Comparison of ENCODE assay signal across 9 cellular contexts in genomic region chrX:25288676-25289075, GRCh38.
"Had no signal": no experiment of that assay in that cellular context is flagged by ENCODE, and none has a peak within 500 bp of the region (broad histone marks: within the 10 kb centered on the region; RNA-seq: fewer than 3 reads in every experiment).

No MANE protein-coding gene starts in this region.

- H3K27ac Mint-ChIP-seq: HFFc6 had no signal

- H3K27ac ChIP-seq: GM23248, HL-60 had no signal

- H3K9me3 ChIP-seq: HAP-1 had no signal

- H3K4me1 ChIP-seq: HAP-1 had no signal

- H3K4me3 Mint-ChIP-seq: HFFc6 had no signal

- H2AFZ ChIP-seq: GM23248 had no signal

- ATAC-seq: HCT116, K562 had no signal

- DNase-seq: GM23248, GOT3, H7, HFFc6, IMR-90 had no signal

- H3K36me3 ChIP-seq: HAP-1 had no signal

- FAIRE-seq: K562 had no signal

- H3K9ac ChIP-seq: GM23248 had no signal

- H3K4me3 ChIP-seq: GM23248, HAP-1, K562 had no signal
